24 cellular contexts compared by ENCODE assay signal in genomic region chr6:106659859-106660258, GRCh38.
"Had no signal": no experiment of that assay in that cellular context is flagged by ENCODE, and none has a peak within 500 bp of the region (broad histone marks: within the 10 kb centered on the region; RNA-seq: fewer than 3 reads in every experiment).

No MANE protein-coding gene starts in this region.

- H3K9me3 Mint-ChIP-seq: activated T-helper 17 cell treated with anti-CD3 and anti-CD28 coated beads, Interleukin-2, amount 50 U/mL, for 72 hours; central memory CD8-positive, alpha-beta T cell had no signal

- H3K27me3 ChIP-seq: brain microvascular endothelial cell, colonic mucosa, neutrophil, pancreas, right lobe of liver, testis, upper lobe of right lung had no signal

- H3K27ac Mint-ChIP-seq: activated CD4-positive, alpha-beta memory T cell treated with anti-CD3 and anti-CD28 coated beads, Interleukin-2, amount 10 ng/mL, durations not matched to agents 7 days and 5 days; activated CD8-positive, alpha-beta memory T cell treated with anti-CD3 and anti-CD28 coated beads, Interleukin-2, amount 10 ng/mL, durations not matched to agents 7 days and 5 days; activated T-helper 17 cell treated with anti-CD3 and anti-CD28 coated beads, Interleukin-2, amount 50 U/mL, for 72 hours; natural killer cell had no signal

- H3K4me1 Mint-ChIP-seq: central memory CD8-positive, alpha-beta T cell; natural killer cell had no signal

- ATAC-seq: activated CD8-positive, alpha-beta memory T cell treated with anti-CD3 and anti-CD28 coated beads, Interleukin-2, amount 10 ng/mL, durations not matched to agents 7 days and 5 days; activated T-helper 17 cell treated with anti-CD3 and anti-CD28 coated beads, Interleukin-2, amount 50 U/mL, for 72 hours; left ventricle myocardium superior; natural killer cell; pancreas; right lobe of liver; upper lobe of right lung had no signal

- FAIRE-seq: frontal cortex, pancreas, small intestine, TTC549 had no signal

- H3K4me3 Mint-ChIP-seq: activated CD4-positive, alpha-beta memory T cell treated with anti-CD3 and anti-CD28 coated beads, Interleukin-2, amount 10 ng/mL, durations not matched to agents 7 days and 5 days; activated CD8-positive, alpha-beta memory T cell treated with anti-CD3 and anti-CD28 coated beads, Interleukin-2, amount 10 ng/mL, durations not matched to agents 7 days and 5 days; activated T-helper 17 cell treated with anti-CD3 and anti-CD28 coated beads, Interleukin-2, amount 50 U/mL, for 72 hours; central memory CD8-positive, alpha-beta T cell; natural killer cell had no signal

- H3K4me3 ChIP-seq: colonic mucosa, pancreas, right lobe of liver, testis, upper lobe of right lung had no signal

- H3K4me1 ChIP-seq: colonic mucosa, pancreas, right lobe of liver, testis, upper lobe of right lung had no signal

- H3K9me3 ChIP-seq: colonic mucosa, pancreas, testis had no signal

- H3K27ac ChIP-seq: brain microvascular endothelial cell, colonic mucosa, neutrophil, pancreas, right lobe of liver, testis, upper lobe of right lung had no signal

- DNase-seq: activated CD4-positive, alpha-beta memory T cell treated with anti-CD3 and anti-CD28 coated beads, Interleukin-2, amount 10 ng/mL, durations not matched to agents 7 days and 5 days; activated CD4-positive, alpha-beta T cell treated with anti-CD3 and anti-CD28 coated beads for 48 hours; activated CD4-positive, CD25-positive, alpha-beta regulatory T cell; activated CD8-positive, alpha-beta memory T cell treated with anti-CD3 and anti-CD28 coated beads, Interleukin-2, amount 10 ng/mL, durations not matched to agents 7 days and 5 days; activated naive CD4-positive, alpha-beta T cell treated with Interleukin-2 at 50 U/mL for 16 hours; activated T-cell treated with anti-CD3 and anti-CD28 coated beads, Interleukin-2, amount 50 U/mL, for 1 hour; anterior cingulate cortex; brain microvascular endothelial cell; colonic mucosa; hypothalamus; left ventricle myocardium superior; mesenchymal stem cell; natural killer cell; pancreas; right lobe of liver; small intestine; stimulated activated CD4-positive, alpha-beta T cell treated with anti-CD3 and anti-CD28 coated beads, Interleukin-4, amount 100 ng/mL, for 1 hour; testis; upper lobe of right lung had no signal

- H3K36me3 ChIP-seq: colonic mucosa had no signal

- H3K27me3 Mint-ChIP-seq: activated CD4-positive, alpha-beta memory T cell treated with anti-CD3 and anti-CD28 coated beads, Interleukin-2, amount 10 ng/mL, durations not matched to agents 7 days and 5 days; activated CD8-positive, alpha-beta memory T cell treated with anti-CD3 and anti-CD28 coated beads, Interleukin-2, amount 10 ng/mL, durations not matched to agents 7 days and 5 days; activated T-helper 17 cell treated with anti-CD3 and anti-CD28 coated beads, Interleukin-2, amount 50 U/mL, for 72 hours; central memory CD8-positive, alpha-beta T cell had no signal
